ENCODE assay signal across 30 cellular contexts in genomic region chr12:20128926-20129325, GRCh38.
"Had no signal": no experiment of that assay in that cellular context is flagged by ENCODE, and none has a peak within 500 bp of the region (broad histone marks: within the 10 kb centered on the region; RNA-seq: fewer than 3 reads in every experiment).

No MANE protein-coding gene starts in this region.

- H3K27ac Mint-ChIP-seq: activated naive CD4-positive, alpha-beta T cell treated with anti-CD3 and anti-CD28 coated beads for 36 hours; activated naive CD8-positive, alpha-beta T cell treated with anti-CD3 and anti-CD28 coated beads for 36 hours; activated T-helper 1 cell treated with anti-CD3 and anti-CD28 coated beads, Interleukin-12 subunit alpha, Interleukin-12 subunit beta, Interleukin-2, Interleukin-4 antibody, amounts not matched to agents 30 ng/mL and 10 ng/mL and 1 ng/mL, durations not matched to agents 14 hours and 24 hours and 36 hours; effector memory CD8-positive, alpha-beta T cell; nephron; stimulated activated memory B cell treated with anti-CD40 and anti-IgM and Interleukin-4, amounts not matched to agents 10 μg/mL and 1 μg/mL and 100 μg/mL, for 72 hours; stimulated activated naive CD8-positive, alpha-beta T cell treated with anti-CD3 and anti-CD28 coated beads, Interleukin-15, amount 100 ng/mL, for 72 hours; type B pancreatic cell had no signal

- DNase-seq: activated CD4-positive, alpha-beta T cell treated with anti-CD3 and anti-CD28 coated beads for 48 hours; activated CD4-positive, alpha-beta T cell treated with anti-CD3 and anti-CD28 coated beads, Interleukin-2, amount 50 U/mL, for 48 hours; activated CD8-positive, alpha-beta memory T cell treated with anti-CD3 and anti-CD28 coated beads for 24 hours; activated effector memory CD4-positive, alpha-beta T cell treated with anti-CD3 and anti-CD28 coated beads, Interleukin-2, amount 50 U/mL, for 16 hours; activated naive CD4-positive, alpha-beta T cell treated with anti-CD3 and anti-CD28 coated beads for 36 hours; activated naive CD8-positive, alpha-beta T cell treated with anti-CD3 and anti-CD28 coated beads for 36 hours; amniotic stem cell; caudate nucleus; cortex of kidney; effector memory CD8-positive, alpha-beta T cell; erythroblast; gastrocnemius medialis; glutamatergic neuron; left cardiac atrium; left ventricle myocardium superior; mammary epithelial cell; right lobe of liver; stimulated activated CD4-positive, alpha-beta T cell treated with anti-CD3 and anti-CD28 coated beads, Interleukin-1b, Interleukin-23, amount 100 ng/mL, for 48 hours; stimulated activated CD4-positive, alpha-beta T cell treated with anti-CD3 and anti-CD28 coated beads, Interleukin-4, amount 100 ng/mL, for 4 hours; stimulated activated CD8-positive, alpha-beta memory T cell treated with anti-CD3 and anti-CD28 coated beads, Interleukin-4, amount 100 ng/mL, for 48 hours; stimulated activated naive CD8-positive, alpha-beta T cell treated with anti-CD3 and anti-CD28 coated beads, Interleukin-15, amount 100 ng/mL, for 72 hours; substantia nigra; T1000; uterus; WERI-Rb-1 had no signal

- H3K4me1 Mint-ChIP-seq: activated naive CD8-positive, alpha-beta T cell treated with anti-CD3 and anti-CD28 coated beads for 36 hours; nephron; stimulated activated memory B cell treated with anti-CD40 and anti-IgM and Interleukin-4, amounts not matched to agents 10 μg/mL and 1 μg/mL and 100 μg/mL, for 72 hours; stimulated activated naive CD8-positive, alpha-beta T cell treated with anti-CD3 and anti-CD28 coated beads, Interleukin-15, amount 100 ng/mL, for 72 hours had no signal

- H3K36me3 Mint-ChIP-seq: activated naive CD8-positive, alpha-beta T cell treated with anti-CD3 and anti-CD28 coated beads for 36 hours; stimulated activated memory B cell treated with anti-CD40 and anti-IgM and Interleukin-4, amounts not matched to agents 10 μg/mL and 1 μg/mL and 100 μg/mL, for 72 hours had no signal

- H3K27me3 ChIP-seq: gastrocnemius medialis, neutrophil, right lobe of liver, uterus had no signal

- H3K4me3 Mint-ChIP-seq: activated naive CD4-positive, alpha-beta T cell treated with anti-CD3 and anti-CD28 coated beads for 36 hours; activated naive CD8-positive, alpha-beta T cell treated with anti-CD3 and anti-CD28 coated beads for 36 hours; activated T-helper 1 cell treated with anti-CD3 and anti-CD28 coated beads, Interleukin-12 subunit alpha, Interleukin-12 subunit beta, Interleukin-2, Interleukin-4 antibody, amounts not matched to agents 30 ng/mL and 10 ng/mL and 1 ng/mL, durations not matched to agents 14 hours and 24 hours and 36 hours; effector memory CD8-positive, alpha-beta T cell; nephron; stimulated activated memory B cell treated with anti-CD40 and anti-IgM and Interleukin-4, amounts not matched to agents 10 μg/mL and 1 μg/mL and 100 μg/mL, for 72 hours; stimulated activated naive CD8-positive, alpha-beta T cell treated with anti-CD3 and anti-CD28 coated beads, Interleukin-15, amount 100 ng/mL, for 72 hours; type B pancreatic cell had no signal

- H3K4me3 ChIP-seq: gastrocnemius medialis, right lobe of liver, uterus had no signal

- H3K27me3 Mint-ChIP-seq: activated naive CD8-positive, alpha-beta T cell treated with anti-CD3 and anti-CD28 coated beads for 36 hours; effector memory CD8-positive, alpha-beta T cell; stimulated activated memory B cell treated with anti-CD40 and anti-IgM and Interleukin-4, amounts not matched to agents 10 μg/mL and 1 μg/mL and 100 μg/mL, for 72 hours; stimulated activated naive CD8-positive, alpha-beta T cell treated with anti-CD3 and anti-CD28 coated beads, Interleukin-15, amount 100 ng/mL, for 72 hours; type B pancreatic cell had no signal

- H3K9me3 ChIP-seq: gastrocnemius medialis, neutrophil, right lobe of liver, uterus had no signal

- H3K4me1 ChIP-seq: gastrocnemius medialis, right lobe of liver, uterus had no signal

- H3K27ac ChIP-seq: gastrocnemius medialis, neutrophil, right lobe of liver, uterus, WERI-Rb-1 had no signal

- H3K9me3 Mint-ChIP-seq: activated naive CD4-positive, alpha-beta T cell treated with anti-CD3 and anti-CD28 coated beads for 36 hours; activated naive CD8-positive, alpha-beta T cell treated with anti-CD3 and anti-CD28 coated beads for 36 hours; activated T-helper 1 cell treated with anti-CD3 and anti-CD28 coated beads, Interleukin-12 subunit alpha, Interleukin-12 subunit beta, Interleukin-2, Interleukin-4 antibody, amounts not matched to agents 30 ng/mL and 10 ng/mL and 1 ng/mL, durations not matched to agents 14 hours and 24 hours and 36 hours; effector memory CD8-positive, alpha-beta T cell; nephron; stimulated activated memory B cell treated with anti-CD40 and anti-IgM and Interleukin-4, amounts not matched to agents 10 μg/mL and 1 μg/mL and 100 μg/mL, for 72 hours; stimulated activated naive CD8-positive, alpha-beta T cell treated with anti-CD3 and anti-CD28 coated beads, Interleukin-15, amount 100 ng/mL, for 72 hours; type B pancreatic cell had no signal
